In genomic region chr11:117835576-117835975, GRCh38 we compare ENCODE assay signal across 25 cellular contexts. TPM values are rescaled to one million over a fixed set of nuclear protein-coding genes. Genes with fewer than 3 reads are reported as not detected.
"Had no signal": no experiment of that assay in that cellular context is flagged by ENCODE, and none has a peak within 500 bp of the region (broad histone marks: within the 10 kb centered on the region; RNA-seq: fewer than 3 reads in every experiment).

No MANE protein-coding gene starts in this region.

- H3K9ac ChIP-seq: SK-N-SH had no signal

- ATAC-seq: activated CD8-positive, alpha-beta T cell treated with anti-CD3 and anti-CD28 coated beads, Interleukin-2, amount 10 ng/mL, durations not matched to agents 7 days and 5 days; activated T-cell treated with anti-CD3 and anti-CD28 coated beads, Interleukin-2, amount 50 U/mL, for 4 hours; esophagus mucosa; left lobe of liver; lower lobe of right lung; natural killer cell treated with Interleukin-12 subunit alpha and Interleukin-12 subunit beta and Interleukin-15 and Interleukin-18, amount 100 ng/mL, for 72 hours; T-helper 17 cell had no signal

- DNase-seq: activated CD4-positive, alpha-beta T cell treated with anti-CD3 and anti-CD28 coated beads for 1 hour; activated CD4-positive, alpha-beta T cell treated with anti-CD3 and anti-CD28 coated beads, Interleukin-2, amount 10 ng/mL, durations not matched to agents 7 days and 5 days; activated CD8-positive, alpha-beta T cell treated with anti-CD3 and anti-CD28 coated beads, Interleukin-2, amount 10 ng/mL, durations not matched to agents 7 days and 5 days; activated naive CD4-positive, alpha-beta T cell treated with Interleukin-2 at 50 U/mL for 16 hours; activated T-cell treated with anti-CD3 and anti-CD28 coated beads, Interleukin-2, amount 50 U/mL, for 4 hours; anterior cingulate cortex; cerebellar nuclear complex; cortex of kidney; foreskin fibroblast; kidney glomerular epithelial cell; mesenchymal stem cell; SK-N-SH; stimulated activated CD4-positive, alpha-beta T cell treated with anti-CD3 and anti-CD28 coated beads, Interleukin-2, amount 100 ng/mL, for 48 hours; substantia nigra; T-helper 17 cell; T1000; upper lobe of left lung; WERI-Rb-1 had no signal

- H3K4me1 ChIP-seq: right lobe of liver had no signal

- H3K9me3 ChIP-seq: lower lobe of right lung, right lobe of liver, SK-N-SH, upper lobe of left lung had no signal

- H3K27ac ChIP-seq: lower lobe of right lung, right lobe of liver, upper lobe of left lung, WERI-Rb-1 had no signal

- H3K4me3 ChIP-seq: upper lobe of left lung had no signal

- H3K36me3 ChIP-seq: right lobe of liver, WERI-Rb-1 had no signal

- H3K27me3 ChIP-seq: right lobe of liver, upper lobe of left lung had no signal

RNA-seq across cellular contexts. Expression of gene FXYD2, which starts 11.0 kb away (rescaled TPM):
- total RNA-seq: esophagus mucosa, myocyte had no signal
- polyA plus RNA-seq: SK-N-SH had no signal

RNA-seq across cellular contexts. Expression of gene DSCAML1, which starts 38.6 kb away (rescaled TPM):
- total RNA-seq: activated T-cell treated with anti-CD3 and anti-CD28 coated beads, Interleukin-2, amount 50 U/mL, for 4 hours; activated T-helper 2 cell treated with anti-CD3 and anti-CD28 coated beads, Interferon-gamma antibody, Interleukin-2, Interleukin-4, amounts not matched to agents 10 μg/mL and 5 μg/mL and 100 μg/mL, durations not matched to agents 14 hours and 24 hours and 36 hours; esophagus mucosa; myocyte had no signal
- polyA plus RNA-seq: SK-N-SH had no signal

RNA-seq across cellular contexts. Expression of gene FXYD6, which starts 40.9 kb away (rescaled TPM):
- total RNA-seq: activated CD4-positive, alpha-beta T cell treated with anti-CD3 and anti-CD28 coated beads, Interleukin-2, amount 10 ng/mL, durations not matched to agents 7 days and 5 days; natural killer cell treated with Interleukin-12 subunit alpha and Interleukin-12 subunit beta and Interleukin-15 and Interleukin-18, amount 100 ng/mL, for 72 hours had no signal
